Comparison of ENCODE assay signal across 19 cellular contexts in the genomic region with DNA sequence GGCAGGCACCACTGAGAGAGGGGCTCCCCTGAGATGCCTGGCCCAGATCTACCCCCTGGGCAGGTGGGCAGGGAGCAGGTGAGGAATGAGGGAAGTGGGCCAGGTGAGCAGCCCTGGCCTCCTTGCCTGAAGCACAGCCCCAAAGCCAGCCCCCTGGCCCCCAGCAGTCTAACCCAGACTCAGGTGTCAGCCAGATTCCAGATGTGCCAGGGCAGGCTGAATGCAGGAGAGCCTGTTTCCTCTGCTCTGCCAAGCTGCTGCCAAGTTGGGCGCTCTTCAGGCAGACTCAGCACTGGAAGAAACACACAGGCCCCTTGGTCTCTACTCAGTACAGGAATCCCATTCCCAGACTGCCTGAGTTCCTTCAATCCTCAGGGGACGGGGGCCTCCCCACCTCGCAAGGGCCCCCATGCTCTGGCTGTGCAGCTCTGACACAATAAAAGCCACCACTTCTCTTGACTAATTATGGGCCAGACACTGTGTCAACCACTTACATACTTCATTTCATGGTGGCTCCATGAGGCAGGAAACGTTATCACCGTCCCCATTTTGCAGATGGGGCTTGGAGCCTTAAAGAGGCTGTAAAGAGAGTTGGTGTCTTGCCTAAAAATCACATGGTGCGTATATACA. TPM values are rescaled to one million over a fixed set of nuclear protein-coding genes. Genes with fewer than 3 reads are reported as not detected.
DNase-seq lines count a peak whose midpoint lies in the region; ATAC-seq and TF ChIP-seq lines count a peak whose summit lies in the region.
"Had no signal": no experiment of that assay in that cellular context is flagged by ENCODE, and none has a peak within 500 bp of the region (broad histone marks: within the 10 kb centered on the region; RNA-seq: fewer than 3 reads in every experiment).

No MANE protein-coding gene starts in this region.

- no peaks in the 10 kb centered on the region for H3K27me3 ChIP-seq in prostate gland (replicated peaks; ENCODE audit: insufficient read depth)
- no peaks in the 10 kb centered on the region for H3K27me3 ChIP-seq in SJCRH30
- H3K27me3 ChIP-seq: MG63 had no signal

- WGBS in prostate gland, result 53% methylated on average over 6 of the region's 6 CpGs

- H3K4me1 ChIP-seq in prostate gland (replicated peaks) (no peaks in the 10 kb centered on the region), SJCRH30 (peaks cover 46% of the 10 kb centered on the region)

- no peak for TF ChIP-seq POLR2A in prostate gland (IDR thresholded peaks at IDR 0.05)

- intact Hi-C loops in prostate gland (cut with DNase I), result no loop called here

- H3K9me3 ChIP-seq in SK-N-MC (ENCODE audit: low read depth, low read length) (no peaks in the 10 kb centered on the region), prostate gland (no peaks in the 10 kb centered on the region), SJCRH30 (replicated peaks) (no peaks in the 10 kb centered on the region)
- H3K9me3 ChIP-seq: MG63 had no signal

- no peaks in the 10 kb centered on the region for H3K36me3 ChIP-seq in SK-N-MC (ENCODE audit: insufficient read depth, low read length)
- no peaks in the 10 kb centered on the region for H3K36me3 ChIP-seq in prostate gland
- H3K36me3 ChIP-seq in SJCRH30, result no peaks in the 10 kb centered on the region
- H3K36me3 ChIP-seq: MG63 had no signal

- in situ Hi-C loops in KBM-7 (cut with MboI; ENCODE audit: low pct_unique_long_range_greater_than_20kb, low sequenced_read_pairs), result loop anchor here (5.0 kb wide), 1 partner anchor 115 kb away; no protein-coding TSS in a partner anchor

- TF ChIP-seq CTCF in prostate gland (IDR thresholded peaks at IDR 0.05), result no peak

- DNase-seq in NCI-H1417 (lab: John Stamatoyannopoulos, UW) (peak in 2 of 3 experiments; percentile 18 to 70), NCI-H1417 treated with DMSO at 0.1 percent for 48 hours (lab: John Stamatoyannopoulos, UW) (no peak), NCI-H2029 (lab: John Stamatoyannopoulos, UW) (peak; percentile 33), SK-N-MC (ENCODE audit: low read depth, low spot score) (no peak), prostate gland (ENCODE audit: low spot score) (peak; percentile 40), KBM-7 (no peak), SJCRH30 (no peak)
- DNase-seq: Calu3; CD4-positive, alpha-beta memory T cell; DMS53; HFFc6; MG63; NCI-H2227 treated with DMSO at 0.1 percent for 48 hours; NCI-H510A treated with DMSO at 0.1 percent for 48 hours; NCI-H82; PC-3; RPMI8226 had no signal

- H3K4me3 ChIP-seq in SK-N-MC, result 0 out of 2 replicates have a peak overlapping the region, but pooled peaks have one; percentile 9
- no peak overlapping the region for H3K4me3 ChIP-seq in prostate gland
- no peak overlapping the region for H3K4me3 ChIP-seq in SJCRH30
- H3K4me3 ChIP-seq: MG63 had no signal

- ATAC-seq in GM21447 (IDR thresholded peaks at IDR 0.05; ENCODE audit: unreplicated experiment), result no peak
- ATAC-seq: PC-3 had no signal

- H3K27ac ChIP-seq in SK-N-MC (peak overlapping the region; percentile 62), prostate gland (no peak overlapping the region), SJCRH30 (no peak overlapping the region)

- H3K9ac ChIP-seq in SK-N-MC (ENCODE audit: insufficient read length), result no peak overlapping the region

RNA-seq across cellular contexts. Expression of a gene that starts 20.4 kb away (rescaled TPM):
- 10 to 100 TPM; 13.1 to 18.8 TPM for total RNA-seq in prostate gland
- total RNA-seq in SJCRH30 (2014; rRNA removed; shearing (Covaris generic)), result 7.9 and 9.9 TPM in 2 replicates

RNA-seq across cellular contexts. Expression of a gene that starts 36.2 kb away (rescaled TPM):
- total RNA-seq in prostate gland, result 10 to 100 TPM; 14.8 to 17.7 TPM
- 55.0 and 57.3 TPM in 2 replicates for total RNA-seq in SJCRH30 (2014; rRNA removed; shearing (Covaris generic))
- total RNA-seq: CD4-positive, alpha-beta memory T cell; T-helper 2 cell treated with Interferon-gamma antibody and Interleukin-4, amounts not matched to agents 100 ng/mL and 5 ng/mL, for 36 hours had no signal

RNA-seq across cellular contexts. Expression of a gene that starts 45.0 kb away (rescaled TPM):
- 10 to 100 TPM in 1 of 2 donors, 1 to 10 TPM in 1; 5.5 to 12.9 TPM for total RNA-seq in prostate gland
- 1.3 and 1.9 TPM in 2 replicates for total RNA-seq in SJCRH30 (2014; rRNA removed; shearing (Covaris generic))

Comparison
In these comparisons a context has a peak if more than half of its experiments do, and no peak if none do; other contexts are left out.
1. DNase-seq: peak in NCI-H1417 (2 of 3), NCI-H2029 (single experiment) and prostate gland (single experiment); none in NCI-H1417 treated with DMSO at 0.1 percent for 48 hours (single experiment), SK-N-MC (single experiment), KBM-7 (single experiment) and SJCRH30 (0 of 2).